8 cellular contexts compared by ENCODE assay signal in the genomic region with DNA sequence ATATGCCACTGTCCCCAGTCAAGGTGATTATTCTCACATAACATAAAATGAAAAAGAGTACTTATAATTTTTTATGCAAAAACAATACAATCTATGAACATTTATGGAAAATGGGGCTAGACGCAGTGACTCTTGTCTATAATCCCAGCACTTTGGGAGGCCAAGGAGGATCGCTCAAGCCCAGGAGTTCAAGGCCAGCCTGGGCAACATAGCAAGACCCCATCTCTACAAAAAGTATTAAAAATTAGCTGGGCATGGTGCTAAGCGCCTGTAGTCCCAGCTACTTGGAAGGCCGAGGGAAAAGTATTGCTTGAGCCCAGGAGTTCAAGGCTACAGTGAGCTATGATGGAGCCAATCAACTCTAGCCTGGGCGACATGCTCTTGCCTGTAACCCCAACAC.
"Had no signal": no experiment of that assay in that cellular context is flagged by ENCODE, and none has a peak within 500 bp of the region (broad histone marks: within the 10 kb centered on the region; RNA-seq: fewer than 3 reads in every experiment).

No MANE protein-coding gene starts in this region.

- H3K9me3 ChIP-seq: HAP-1 had no signal

- DNase-seq: GM23248, GOT3, H7, IMR-90, KBM-7 had no signal

- H3K27ac ChIP-seq: GM23248, HL-60 had no signal

- H3K4me3 ChIP-seq: GM23248, HAP-1 had no signal

- ATAC-seq: HCT116 had no signal

- H2AFZ ChIP-seq: GM23248 had no signal

- H3K36me3 ChIP-seq: HAP-1 had no signal

- H3K9ac ChIP-seq: GM23248 had no signal
